ENCODE assay signal across 1 cellular context in the genomic region with DNA sequence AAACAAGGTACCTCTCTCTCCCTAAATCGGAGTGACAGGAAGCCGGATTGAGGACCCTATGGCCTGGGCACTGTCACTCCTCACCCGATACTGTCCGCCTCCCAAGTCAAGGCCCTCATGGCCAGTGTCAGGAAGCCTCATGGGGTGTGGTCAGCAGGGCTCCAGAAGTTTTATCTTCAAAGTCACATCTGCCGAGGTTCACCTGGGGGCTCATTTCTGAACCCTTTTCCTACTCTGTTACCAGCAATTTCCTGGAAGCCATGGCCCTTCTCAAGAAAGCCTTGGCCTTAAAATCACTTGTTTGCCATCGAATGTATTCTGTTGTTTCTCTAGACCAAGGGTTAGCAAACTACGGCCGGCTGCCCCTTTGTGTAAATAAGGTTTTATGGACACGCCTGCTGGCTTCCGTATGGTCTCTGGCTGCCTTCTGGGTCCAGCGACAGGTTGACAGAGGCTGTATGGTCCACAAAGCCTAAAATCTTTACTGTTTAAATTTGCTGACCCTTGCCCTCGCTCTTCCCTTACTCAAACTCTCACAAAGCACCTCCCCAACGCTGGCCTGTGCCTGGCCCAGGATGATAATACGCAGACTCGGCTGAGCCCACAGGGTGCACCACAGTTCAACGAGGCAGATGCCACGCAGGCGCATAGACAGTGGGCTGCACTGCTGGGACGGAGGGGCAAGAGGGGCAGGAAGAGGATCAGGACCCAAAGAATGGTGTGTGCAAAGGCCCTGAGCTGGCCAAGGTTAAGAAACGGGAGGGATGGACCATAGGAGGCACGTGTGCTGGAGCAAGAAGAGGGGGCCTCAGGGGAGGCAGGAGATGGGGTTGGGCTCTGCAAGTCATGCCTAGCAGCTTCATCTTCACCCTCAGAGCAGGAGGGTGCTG.
TF ChIP-seq lines count a peak whose summit lies in the region.

No MANE protein-coding gene starts in this region.

TF ChIP-seq in HepG2, 621 proteins besides CTCF, POLR2A, EP300 and RAD21 (continued from another document and continues in another):
- 0 out of 2 replicates have a peak, but pooled peaks have one; percentile 21 for TF ChIP-seq ZBTB39 (CRISPR knock-in tag; IDR thresholded peaks at IDR 0.05)
- TF ChIP-seq ZNF615 (CRISPR knock-in tag; IDR thresholded peaks at IDR 0.05; ENCODE audit: borderline replicate concordance), result no peak
- TF ChIP-seq CERS6 (CRISPR knock-in tag; IDR thresholded peaks at IDR 0.05), result no peak
- no peak for TF ChIP-seq ZNF354B (CRISPR knock-in tag; IDR thresholded peaks at IDR 0.05)
- TF ChIP-seq ZNF746 (CRISPR knock-in tag; IDR thresholded peaks at IDR 0.05), result peak; percentile 70; the same call in 1 of the 2 replicates
- TF ChIP-seq PCBP1 (IDR thresholded peaks at IDR 0.05; ENCODE audit: borderline replicate concordance, low read depth, low read length), result no peak
- TF ChIP-seq ZNF143 (CRISPR knock-in tag; IDR thresholded peaks at IDR 0.05), result no peak
- TF ChIP-seq REL (CRISPR knock-in tag; conservative IDR thresholded peaks at IDR 0.05), result no peak; the same call in 1 of the 2 replicates
- TF ChIP-seq ASH2L (IDR thresholded peaks at IDR 0.05; ENCODE audit: insufficient read length, low read depth, low read length), result peak; percentile 45
- no peak for TF ChIP-seq ZNF749 (CRISPR knock-in tag; IDR thresholded peaks at IDR 0.05; ENCODE audit: borderline replicate concordance)
- TF ChIP-seq CBX1 (IDR thresholded peaks at IDR 0.05; ENCODE audit: low read depth), result peak; percentile 16
- peak; percentile 92 for TF ChIP-seq BCL6 (CRISPR knock-in tag; IDR thresholded peaks at IDR 0.05)
- TF ChIP-seq, protein P1, sequence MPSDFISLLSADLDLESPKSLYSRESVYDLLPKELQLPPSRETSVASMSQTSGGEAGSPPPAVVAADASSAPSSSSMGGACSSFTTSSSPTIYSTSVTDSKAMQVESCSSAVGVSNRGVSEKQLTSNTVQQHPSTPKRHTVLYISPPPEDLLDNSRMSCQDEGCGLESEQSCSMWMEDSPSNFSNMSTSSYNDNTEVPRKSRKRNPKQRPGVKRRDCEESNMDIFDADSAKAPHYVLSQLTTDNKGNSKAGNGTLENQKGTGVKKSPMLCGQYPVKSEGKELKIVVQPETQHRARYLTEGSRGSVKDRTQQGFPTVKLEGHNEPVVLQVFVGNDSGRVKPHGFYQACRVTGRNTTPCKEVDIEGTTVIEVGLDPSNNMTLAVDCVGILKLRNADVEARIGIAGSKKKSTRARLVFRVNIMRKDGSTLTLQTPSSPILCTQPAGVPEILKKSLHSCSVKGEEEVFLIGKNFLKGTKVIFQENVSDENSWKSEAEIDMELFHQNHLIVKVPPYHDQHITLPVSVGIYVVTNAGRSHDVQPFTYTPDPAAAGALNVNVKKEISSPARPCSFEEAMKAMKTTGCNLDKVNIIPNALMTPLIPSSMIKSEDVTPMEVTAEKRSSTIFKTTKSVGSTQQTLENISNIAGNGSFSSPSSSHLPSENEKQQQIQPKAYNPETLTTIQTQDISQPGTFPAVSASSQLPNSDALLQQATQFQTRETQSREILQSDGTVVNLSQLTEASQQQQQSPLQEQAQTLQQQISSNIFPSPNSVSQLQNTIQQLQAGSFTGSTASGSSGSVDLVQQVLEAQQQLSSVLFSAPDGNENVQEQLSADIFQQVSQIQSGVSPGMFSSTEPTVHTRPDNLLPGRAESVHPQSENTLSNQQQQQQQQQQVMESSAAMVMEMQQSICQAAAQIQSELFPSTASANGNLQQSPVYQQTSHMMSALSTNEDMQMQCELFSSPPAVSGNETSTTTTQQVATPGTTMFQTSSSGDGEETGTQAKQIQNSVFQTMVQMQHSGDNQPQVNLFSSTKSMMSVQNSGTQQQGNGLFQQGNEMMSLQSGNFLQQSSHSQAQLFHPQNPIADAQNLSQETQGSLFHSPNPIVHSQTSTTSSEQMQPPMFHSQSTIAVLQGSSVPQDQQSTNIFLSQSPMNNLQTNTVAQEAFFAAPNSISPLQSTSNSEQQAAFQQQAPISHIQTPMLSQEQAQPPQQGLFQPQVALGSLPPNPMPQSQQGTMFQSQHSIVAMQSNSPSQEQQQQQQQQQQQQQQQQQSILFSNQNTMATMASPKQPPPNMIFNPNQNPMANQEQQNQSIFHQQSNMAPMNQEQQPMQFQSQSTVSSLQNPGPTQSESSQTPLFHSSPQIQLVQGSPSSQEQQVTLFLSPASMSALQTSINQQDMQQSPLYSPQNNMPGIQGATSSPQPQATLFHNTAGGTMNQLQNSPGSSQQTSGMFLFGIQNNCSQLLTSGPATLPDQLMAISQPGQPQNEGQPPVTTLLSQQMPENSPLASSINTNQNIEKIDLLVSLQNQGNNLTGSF (CRISPR knock-in tag; IDR thresholded peaks at IDR 0.05), result no peak
- no peak for TF ChIP-seq RFX5 (IDR thresholded peaks at IDR 0.05; ENCODE audit: low read depth, low read length)
- TF ChIP-seq HMGXB4 (CRISPR knock-in tag; IDR thresholded peaks at IDR 0.05; ENCODE audit: borderline replicate concordance in 1 of 2, low read depth in 1 of 2), result peak in 1 of 2 experiments; percentile 37; a peak in 1 of 4 replicates
- TF ChIP-seq ARHGAP35 (CRISPR knock-in tag; IDR thresholded peaks at IDR 0.05; ENCODE audit: borderline replicate concordance), result no peak
- TF ChIP-seq MAFF (IDR thresholded peaks at IDR 0.05; ENCODE audit: low read depth, low read length), result no peak
- no peak for TF ChIP-seq HNRNPL (IDR thresholded peaks at IDR 0.05; ENCODE audit: low read depth, low read length)
- no peak for TF ChIP-seq XBP1 (CRISPR knock-in tag; IDR thresholded peaks at IDR 0.05)
- no peak for TF ChIP-seq SIX4 (CRISPR knock-in tag; IDR thresholded peaks at IDR 0.05)
- TF ChIP-seq MAX (IDR thresholded peaks at IDR 0.05), result peak; percentile 68; the same call in 1 of the 2 replicates
- no peak for TF ChIP-seq IKZF4 (CRISPR knock-in tag; IDR thresholded peaks at IDR 0.05; ENCODE audit: borderline replicate concordance, low read depth, not compliant biosample characterization)
- no peak for TF ChIP-seq MAF1 (CRISPR knock-in tag; IDR thresholded peaks at IDR 0.05; ENCODE audit: borderline replicate concordance)
- no peak; the same call in 1 of the 2 replicates for TF ChIP-seq KDM3A (CRISPR knock-in tag; IDR thresholded peaks at IDR 0.05; ENCODE audit: low read depth)
- TF ChIP-seq MATR3 (CRISPR knock-in tag; IDR thresholded peaks at IDR 0.05), result no peak
- TF ChIP-seq BORCS8-MEF2B (CRISPR knock-in tag; IDR thresholded peaks at IDR 0.05), result no peak; the same call in 1 of the 2 replicates
- TF ChIP-seq NFIC (IDR thresholded peaks at IDR 0.05; ENCODE audit: low read length), result no peak
- TF ChIP-seq RBM39 (IDR thresholded peaks at IDR 0.05; ENCODE audit: low read depth, low read length, poor library complexity, severe bottlenecking), result no peak
- no peak for TF ChIP-seq MXD1 (CRISPR knock-in tag; IDR thresholded peaks at IDR 0.05)
- no peak for TF ChIP-seq ZBTB14 (CRISPR knock-in tag; IDR thresholded peaks at IDR 0.05)
- peak; percentile 5; the same call in 1 of the 2 replicates for TF ChIP-seq ZMYM3 (CRISPR knock-in tag; IDR thresholded peaks at IDR 0.05)
- TF ChIP-seq, protein P2, sequence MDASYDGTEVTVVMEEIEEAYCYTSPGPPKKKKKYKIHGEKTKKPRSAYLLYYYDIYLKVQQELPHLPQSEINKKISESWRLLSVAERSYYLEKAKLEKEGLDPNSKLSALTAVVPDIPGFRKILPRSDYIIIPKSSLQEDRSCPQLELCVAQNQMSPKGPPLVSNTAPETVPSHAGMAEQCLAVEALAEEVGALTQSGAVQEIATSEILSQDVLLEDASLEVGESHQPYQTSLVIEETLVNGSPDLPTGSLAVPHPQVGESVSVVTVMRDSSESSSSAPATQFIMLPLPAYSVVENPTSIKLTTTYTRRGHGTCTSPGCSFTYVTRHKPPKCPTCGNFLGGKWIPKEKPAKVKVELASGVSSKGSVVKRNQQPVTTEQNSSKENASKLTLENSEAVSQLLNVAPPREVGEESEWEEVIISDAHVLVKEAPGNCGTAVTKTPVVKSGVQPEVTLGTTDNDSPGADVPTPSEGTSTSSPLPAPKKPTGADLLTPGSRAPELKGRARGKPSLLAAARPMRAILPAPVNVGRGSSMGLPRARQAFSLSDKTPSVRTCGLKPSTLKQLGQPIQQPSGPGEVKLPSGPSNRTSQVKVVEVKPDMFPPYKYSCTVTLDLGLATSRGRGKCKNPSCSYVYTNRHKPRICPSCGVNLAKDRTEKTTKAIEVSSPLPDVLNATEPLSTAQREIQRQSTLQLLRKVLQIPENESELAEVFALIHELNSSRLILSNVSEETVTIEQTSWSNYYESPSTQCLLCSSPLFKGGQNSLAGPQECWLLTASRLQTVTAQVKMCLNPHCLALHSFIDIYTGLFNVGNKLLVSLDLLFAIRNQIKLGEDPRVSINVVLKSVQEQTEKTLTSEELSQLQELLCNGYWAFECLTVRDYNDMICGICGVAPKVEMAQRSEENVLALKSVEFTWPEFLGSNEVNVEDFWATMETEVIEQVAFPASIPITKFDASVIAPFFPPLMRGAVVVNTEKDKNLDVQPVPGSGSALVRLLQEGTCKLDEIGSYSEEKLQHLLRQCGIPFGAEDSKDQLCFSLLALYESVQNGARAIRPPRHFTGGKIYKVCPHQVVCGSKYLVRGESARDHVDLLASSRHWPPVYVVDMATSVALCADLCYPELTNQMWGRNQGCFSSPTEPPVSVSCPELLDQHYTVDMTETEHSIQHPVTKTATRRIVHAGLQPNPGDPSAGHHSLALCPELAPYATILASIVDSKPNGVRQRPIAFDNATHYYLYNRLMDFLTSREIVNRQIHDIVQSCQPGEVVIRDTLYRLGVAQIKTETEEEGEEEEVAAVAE (CRISPR knock-in tag; IDR thresholded peaks at IDR 0.05; ENCODE audit: borderline replicate concordance), result no peak
- TF ChIP-seq ZNF230 (CRISPR knock-in tag; IDR thresholded peaks at IDR 0.05), result 0 out of 2 replicates have a peak, but pooled peaks have one; percentile 10
- TF ChIP-seq NR0B2 (CRISPR knock-in tag; IDR thresholded peaks at IDR 0.05), result 0 out of 2 replicates have a peak, but pooled peaks have one; percentile 59
- no peak for TF ChIP-seq ZFP41 (CRISPR knock-in tag; IDR thresholded peaks at IDR 0.05; ENCODE audit: borderline replicate concordance)
- no peak for TF ChIP-seq RNF2 (conservative IDR thresholded peaks at IDR 0.05; ENCODE audit: low read depth)
- peak; percentile 36; the same call in 1 of the 2 replicates for TF ChIP-seq ESRRA (CRISPR knock-in tag; IDR thresholded peaks at IDR 0.05; ENCODE audit: low read depth)
